31 cellular contexts compared by ENCODE assay signal in genomic region chr4:103402198-103402597, GRCh38.
"Had no signal": no experiment of that assay in that cellular context is flagged by ENCODE, and none has a peak within 500 bp of the region (broad histone marks: within the 10 kb centered on the region; RNA-seq: fewer than 3 reads in every experiment).

No MANE protein-coding gene starts in this region.

- DNase-seq: activated CD4-positive, alpha-beta memory T cell treated with anti-CD3 and anti-CD28 coated beads, Interleukin-2, amount 10 ng/mL, durations not matched to agents 7 days and 5 days; activated CD4-positive, alpha-beta T cell treated with anti-CD3 and anti-CD28 coated beads for 1 hour; activated CD4-positive, alpha-beta T cell treated with anti-CD3 and anti-CD28 coated beads for 36 hours; activated CD4-positive, alpha-beta T cell treated with anti-CD3 and anti-CD28 coated beads for 48 hours; activated CD4-positive, alpha-beta T cell treated with anti-CD3 and anti-CD28 coated beads, Interleukin-2, amount 10 ng/mL, durations not matched to agents 7 days and 5 days; activated CD4-positive, alpha-beta T cell treated with anti-CD3 and anti-CD28 coated beads, Interleukin-2, amount 50 U/mL, for 48 hours; activated CD4-positive, CD25-positive, alpha-beta regulatory T cell; activated CD8-positive, alpha-beta memory T cell treated with anti-CD3 and anti-CD28 coated beads for 24 hours; activated CD8-positive, alpha-beta memory T cell treated with anti-CD3 and anti-CD28 coated beads, Interleukin-2, amount 10 ng/mL, durations not matched to agents 7 days and 5 days; activated CD8-positive, alpha-beta memory T cell treated with anti-CD3 and anti-CD28 coated beads, Interleukin-2, amount 50 U/mL, for 48 hours; activated CD8-positive, alpha-beta T cell treated with anti-CD3 and anti-CD28 coated beads, Interleukin-2, amount 10 ng/mL, durations not matched to agents 7 days and 5 days; activated effector memory CD4-positive, alpha-beta T cell treated with Interleukin-2 at 50 U/mL for 16 hours; activated gamma-delta T cell; activated naive CD4-positive, alpha-beta T cell treated with anti-CD3 and anti-CD28 coated beads, Interleukin-2, amount 10 ng/mL, durations not matched to agents 7 days and 5 days; activated naive CD4-positive, alpha-beta T cell treated with Interleukin-2 at 50 U/mL for 16 hours; activated naive CD8-positive, alpha-beta T cell treated with anti-CD3 and anti-CD28 coated beads, Interleukin-2, amount 10 ng/mL, durations not matched to agents 7 days and 5 days; activated naive CD8-positive, alpha-beta T cell treated with anti-CD3 and anti-CD28 coated beads, Interleukin-2, amount 50 U/mL, for 24 hours; activated T-cell treated with anti-CD3 and anti-CD28 coated beads, Interleukin-2, amount 50 U/mL, for 24 hours; activated T-cell treated with anti-CD3 and anti-CD28 coated beads, Interleukin-2, amount 50 U/mL, for 48 hours; amygdala; anterior cingulate cortex; caudate nucleus; cerebellar nuclear complex; T-helper 1 cell; T-helper 2 cell; T-helper 9 cell; WERI-Rb-1 had no signal

- ATAC-seq: activated CD4-positive, alpha-beta T cell treated with anti-CD3 and anti-CD28 coated beads for 36 hours; activated CD4-positive, CD25-positive, alpha-beta regulatory T cell treated with anti-CD3 and anti-CD28 coated beads, Interleukin-2, amount 50 U/mL, for 24 hours; activated CD8-positive, alpha-beta memory T cell treated with anti-CD3 and anti-CD28 coated beads, Interleukin-2, amount 10 ng/mL, durations not matched to agents 7 days and 5 days; activated CD8-positive, alpha-beta T cell treated with anti-CD3 and anti-CD28 coated beads, Interleukin-2, amount 10 ng/mL, durations not matched to agents 7 days and 5 days; activated naive CD8-positive, alpha-beta T cell treated with anti-CD3 and anti-CD28 coated beads, Interleukin-2, amount 50 U/mL, for 24 hours; WTC11 had no signal

- H3K4me3 ChIP-seq: ascending aorta, cardiac muscle cell had no signal
